Comparison of ENCODE assay signal across 8 cellular contexts in genomic region chr2:15560404-15560987, GRCh38. TPM values are rescaled to one million over a fixed set of nuclear protein-coding genes. Genes with fewer than 3 reads are reported as not detected.
DNase-seq lines count a peak whose midpoint lies in the region; ATAC-seq and TF ChIP-seq lines count a peak whose summit lies in the region.

No MANE protein-coding gene starts in this region.

- H3K4me3 Mint-ChIP-seq in activated T-cell treated with anti-CD3 and anti-CD28 coated beads, Interleukin-2, amount 50 U/mL, for 72 hours, result peak overlapping the region; percentile 97
- H3K4me3 Mint-ChIP-seq in glutamatergic neuron (ENCODE audit: unreplicated experiment), result peak overlapping the region; percentile 97

- DNase-seq in GM12865 (ENCODE audit: low read depth), result peak; percentile 18
- peak; percentile 10 for DNase-seq in NCI-H146 treated with DMSO at 0.1 percent for 48 hours (lab: John Stamatoyannopoulos, UW; ENCODE audit: unreplicated experiment)
- peak in 1 of 2 donors; percentile 20 for DNase-seq in activated T-cell treated with anti-CD3 and anti-CD28 coated beads, Interleukin-2, amount 50 U/mL, for 72 hours
- peak; percentile 38 for DNase-seq in glutamatergic neuron
- no peak for DNase-seq in omental fat pad (ENCODE audit: low spot score)
- no peak for DNase-seq in epidermal melanocyte (ENCODE audit: insufficient read length, low spot score)

- H3K27me3 Mint-ChIP-seq in activated T-cell treated with anti-CD3 and anti-CD28 coated beads, Interleukin-2, amount 50 U/mL, for 72 hours (ENCODE audit: low read depth), result no peaks in the 10 kb centered on the region
- peaks cover 5% of the 10 kb centered on the region for H3K27me3 Mint-ChIP-seq in glutamatergic neuron (ENCODE audit: unreplicated experiment)

- ATAC-seq in HG02840 (IDR thresholded peaks at IDR 0.05; ENCODE audit: low FRiP score, unreplicated experiment) (peak; percentile 34), omental fat pad (ENCODE audit: low FRiP score) (peak; percentile 58)
- peak; percentile 46 to 50 for ATAC-seq in activated T-cell treated with anti-CD3 and anti-CD28 coated beads, Interleukin-2, amount 50 U/mL, for 72 hours (replicated peaks in 1 of 2)

- peak overlapping the region; percentile 76 for H3K27ac ChIP-seq in 22Rv1

- peaks cover 48% of the 10 kb centered on the region for H3K4me1 Mint-ChIP-seq in activated T-cell treated with anti-CD3 and anti-CD28 coated beads, Interleukin-2, amount 50 U/mL, for 72 hours (ENCODE audit: low read depth)
- peaks cover 11% of the 10 kb centered on the region for H3K4me1 Mint-ChIP-seq in glutamatergic neuron (ENCODE audit: low read depth, unreplicated experiment)

- no peaks in the 10 kb centered on the region for H3K9me3 Mint-ChIP-seq in activated T-cell treated with anti-CD3 and anti-CD28 coated beads, Interleukin-2, amount 50 U/mL, for 72 hours
- peaks cover 4% of the 10 kb centered on the region for H3K9me3 Mint-ChIP-seq in glutamatergic neuron (ENCODE audit: unreplicated experiment)

- H3K27ac Mint-ChIP-seq in activated T-cell treated with anti-CD3 and anti-CD28 coated beads, Interleukin-2, amount 50 U/mL, for 72 hours, result peak overlapping the region; percentile 86
- peak overlapping the region; percentile 95 for H3K27ac Mint-ChIP-seq in glutamatergic neuron (ENCODE audit: unreplicated experiment)

- peaks cover 4 to 5% of the 10 kb centered on the region in 2 donors for H3K36me3 Mint-ChIP-seq in activated T-cell treated with anti-CD3 and anti-CD28 coated beads, Interleukin-2, amount 50 U/mL, for 72 hours (ENCODE audit: insufficient read depth in 2 of 2)
- no peaks in the 10 kb centered on the region for H3K36me3 Mint-ChIP-seq in glutamatergic neuron (ENCODE audit: unreplicated experiment)

- no peak for TF ChIP-seq CTCF in 22Rv1 (IDR thresholded peaks at IDR 0.05)
- no peak for TF ChIP-seq CTCF in GM12865 (IDR thresholded peaks at IDR 0.05; ENCODE audit: insufficient read depth, low read depth, low read length, missing control alignments)
- TF ChIP-seq CTCF in glutamatergic neuron (IDR thresholded peaks at IDR 0.05; ENCODE audit: partially characterized antibody, unreplicated experiment), result no peak
- TF ChIP-seq CTCF in omental fat pad (IDR thresholded peaks at IDR 0.05), result no peak

- H3K4me3 ChIP-seq in GM12865 (ENCODE audit: low read depth, low read length), result peak overlapping the region; percentile 62

RNA-seq across cellular contexts. Expression of gene NBAS, which starts 0.6 kb away (rescaled TPM):
- total RNA-seq in activated T-cell treated with anti-CD3 and anti-CD28 coated beads, Interleukin-2, amount 50 U/mL, for 72 hours, result 10 to 100 TPM; 45.9 to 50.8 TPM
- total RNA-seq in glutamatergic neuron (ENCODE audit: unreplicated experiment), result 46.1 TPM
- 10 to 100 TPM; 29.4 to 57.7 (median 38.2) TPM for total RNA-seq in omental fat pad

RNA-seq across cellular contexts. Expression of gene DDX1, which starts 31.2 kb away (rescaled TPM):
- total RNA-seq in activated T-cell treated with anti-CD3 and anti-CD28 coated beads, Interleukin-2, amount 50 U/mL, for 72 hours, result 10 to 100 TPM; 55.8 to 56.0 TPM
- 255 TPM for total RNA-seq in glutamatergic neuron (ENCODE audit: unreplicated experiment)
- total RNA-seq in omental fat pad, result 10 to 100 TPM; 48.7 to 60.0 (median 55.1) TPM

Comparison
In these comparisons a context has a peak if more than half of its experiments do, and no peak if none do; other contexts are left out.
1. DNase-seq: peak in GM12865 (single experiment), NCI-H146 treated with DMSO at 0.1 percent for 48 hours (single experiment) and glutamatergic neuron (single experiment); none in omental fat pad (single experiment) and epidermal melanocyte (single experiment).
2. Peak in every context shown above with its lines, with median percentiles within 50 percentile points of each other: ATAC-seq.